Comparison of ENCODE assay signal across 9 cellular contexts in the genomic region with DNA sequence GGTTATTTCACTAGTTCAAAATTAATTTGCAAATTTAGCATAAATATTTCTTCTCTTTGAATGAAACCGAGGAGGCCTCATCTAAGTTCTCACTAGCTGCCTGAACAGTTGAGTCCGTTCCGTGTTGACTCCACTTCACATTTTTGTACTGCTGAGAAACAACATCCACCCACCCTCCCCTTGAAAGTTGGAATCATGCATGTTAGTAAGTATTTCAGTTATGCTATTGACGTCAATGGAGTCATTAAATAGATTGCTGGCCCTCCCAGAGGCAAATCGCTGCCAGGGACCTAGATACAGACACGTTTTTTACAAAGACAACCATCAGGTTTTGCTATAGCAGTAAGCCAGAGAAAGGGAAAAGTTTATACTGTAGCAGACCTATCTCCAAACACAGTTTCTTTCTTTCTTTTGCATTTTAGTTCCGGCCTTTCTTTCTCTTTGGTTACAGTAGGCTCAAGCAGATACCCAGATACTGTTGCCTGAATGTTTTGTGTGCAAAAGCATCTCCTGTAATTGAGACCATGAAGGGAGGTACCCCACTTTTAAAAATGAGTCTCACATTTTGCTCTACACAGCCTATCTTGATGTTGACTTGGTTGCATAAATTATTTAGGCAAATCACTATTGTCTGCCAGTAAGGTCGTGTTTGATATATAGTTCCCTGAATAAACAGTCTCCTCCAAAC.
DNase-seq lines count a peak whose midpoint lies in the region; ATAC-seq and TF ChIP-seq lines count a peak whose summit lies in the region.
"Had no signal": no experiment of that assay in that cellular context is flagged by ENCODE, and none has a peak within 500 bp of the region (broad histone marks: within the 10 kb centered on the region; RNA-seq: fewer than 3 reads in every experiment).

No MANE protein-coding gene starts in this region.

- peak overlapping the region; percentile 53 for H2AFZ ChIP-seq in neural progenitor cell (replicated peaks)

- no peaks in the 10 kb centered on the region for H3K36me3 ChIP-seq in neural progenitor cell
- no peaks in the 10 kb centered on the region for H3K36me3 ChIP-seq in upper lobe of right lung

- no peak overlapping the region for H3K4me3 ChIP-seq in neural progenitor cell
- H3K4me3 ChIP-seq in upper lobe of right lung = no peak overlapping the region

- H3K4me2 ChIP-seq in neural progenitor cell = peak overlapping the region; percentile 14

- ATAC-seq in activated T-helper 17 cell treated with anti-CD3 and anti-CD28 coated beads, Interleukin-2, amount 50 U/mL, for 72 hours (replicated peaks) = peak; percentile 50
- peak; percentile 83 for ATAC-seq in foreskin keratinocyte
- peak; percentile 91 for ATAC-seq in upper lobe of right lung
- ATAC-seq in HG02852 (IDR thresholded peaks at IDR 0.05; ENCODE audit: unreplicated experiment) = no peak

- H3K27ac ChIP-seq in foreskin keratinocyte = peak overlapping the region; percentile 95
- no peak overlapping the region for H3K27ac ChIP-seq in neural progenitor cell
- H3K27ac ChIP-seq in upper lobe of right lung = peak overlapping the region; percentile 75

- H3K79me2 ChIP-seq in neural progenitor cell (ENCODE audit: low read depth) = no peaks in the 10 kb centered on the region

- H3K36me3 Mint-ChIP-seq in activated T-helper 17 cell treated with anti-CD3 and anti-CD28 coated beads, Interleukin-2, amount 50 U/mL, for 72 hours (ENCODE audit: low read depth) = no peaks in the 10 kb centered on the region
- H3K36me3 Mint-ChIP-seq in neural progenitor cell = peaks cover 8% of the 10 kb centered on the region

- H3K4me1 Mint-ChIP-seq in activated T-helper 17 cell treated with anti-CD3 and anti-CD28 coated beads, Interleukin-2, amount 50 U/mL, for 72 hours = peaks cover 47% of the 10 kb centered on the region
- peaks cover 30% of the 10 kb centered on the region for H3K4me1 Mint-ChIP-seq in neural progenitor cell

- intact Hi-C loops in upper lobe of right lung (cut with DNase I) = loop anchor here (10.0 kb wide), 1 partner anchor 63 kb away; no protein-coding TSS in a partner anchor

- DNase-seq in NCI-H1417 (lab: John Stamatoyannopoulos, UW) (peak; percentile 17 to 69 (median 51)), NCI-H1417 treated with DMSO at 0.1 percent for 48 hours (lab: John Stamatoyannopoulos, UW) (no peak), NCI-H345 treated with DMSO at 0.1 percent for 48 hours (lab: John Stamatoyannopoulos, UW; ENCODE audit: unreplicated experiment) (peak; percentile 19), foreskin keratinocyte (peak; percentile 93 to 98), neural progenitor cell (ENCODE audit: low spot score) (peak; percentile 14), upper lobe of right lung (no peak)

- H4K20me1 ChIP-seq in neural progenitor cell (ENCODE audit: low read depth) = no peaks in the 10 kb centered on the region

- no peaks in the 10 kb centered on the region for H3K9me3 Mint-ChIP-seq in activated T-helper 17 cell treated with anti-CD3 and anti-CD28 coated beads, Interleukin-2, amount 50 U/mL, for 72 hours
- no peaks in the 10 kb centered on the region for H3K9me3 Mint-ChIP-seq in neural progenitor cell
- H3K9me3 Mint-ChIP-seq: dendritic cell treated with granulocyte-macrophage colony-stimulating factor and Interleukin-4, amounts not matched to agents 40 ng/mL and 50 ng/mL, for 4 days had no signal

- no peak for TF ChIP-seq CTCF in foreskin keratinocyte (conservative IDR thresholded peaks at IDR 0.05)
- TF ChIP-seq CTCF in neural progenitor cell (IDR thresholded peaks at IDR 0.05) = no peak
- TF ChIP-seq CTCF in upper lobe of right lung (IDR thresholded peaks at IDR 0.05) = no peak

- peak overlapping the region; percentile 80 for H3K4me3 Mint-ChIP-seq in activated T-helper 17 cell treated with anti-CD3 and anti-CD28 coated beads, Interleukin-2, amount 50 U/mL, for 72 hours
- peak overlapping the region; percentile 65 for H3K4me3 Mint-ChIP-seq in neural progenitor cell
- H3K4me3 Mint-ChIP-seq: dendritic cell treated with granulocyte-macrophage colony-stimulating factor and Interleukin-4, amounts not matched to agents 40 ng/mL and 50 ng/mL, for 4 days had no signal

- H3K27me3 Mint-ChIP-seq in activated T-helper 17 cell treated with anti-CD3 and anti-CD28 coated beads, Interleukin-2, amount 50 U/mL, for 72 hours = no peaks in the 10 kb centered on the region
- no peaks in the 10 kb centered on the region for H3K27me3 Mint-ChIP-seq in neural progenitor cell (ENCODE audit: insufficient read depth, low read depth)
- H3K27me3 Mint-ChIP-seq: dendritic cell treated with granulocyte-macrophage colony-stimulating factor and Interleukin-4, amounts not matched to agents 40 ng/mL and 50 ng/mL, for 4 days had no signal

- H3K9ac ChIP-seq in neural progenitor cell = no peak overlapping the region

- H3K4me1 ChIP-seq in foreskin keratinocyte (peaks cover 17% of the 10 kb centered on the region), neural progenitor cell (peaks cover 10% of the 10 kb centered on the region), upper lobe of right lung (peaks cover 57% of the 10 kb centered on the region)

- H3K27ac Mint-ChIP-seq in activated T-helper 17 cell treated with anti-CD3 and anti-CD28 coated beads, Interleukin-2, amount 50 U/mL, for 72 hours = peak overlapping the region; percentile 90
- peak overlapping the region; percentile 84 for H3K27ac Mint-ChIP-seq in neural progenitor cell
- H3K27ac Mint-ChIP-seq: dendritic cell treated with granulocyte-macrophage colony-stimulating factor and Interleukin-4, amounts not matched to agents 40 ng/mL and 50 ng/mL, for 4 days had no signal

- no peaks in the 10 kb centered on the region for H3F3A ChIP-seq in neural progenitor cell (ENCODE audit: low read depth)

- H3K9me3 ChIP-seq in neural progenitor cell (ENCODE audit: low read depth) (no peaks in the 10 kb centered on the region), upper lobe of right lung (no peaks in the 10 kb centered on the region)

- peaks cover 25% of the 10 kb centered on the region for H3K27me3 ChIP-seq in foreskin keratinocyte
- no peaks in the 10 kb centered on the region for H3K27me3 ChIP-seq in neural progenitor cell
- no peaks in the 10 kb centered on the region for H3K27me3 ChIP-seq in upper lobe of right lung

Comparison
In these comparisons a context has a peak if more than half of its experiments do, and no peak if none do; other contexts are left out.
1. DNase-seq: peak in NCI-H1417 (3 of 3), NCI-H345 treated with DMSO at 0.1 percent for 48 hours (single experiment), foreskin keratinocyte (2 of 2) and neural progenitor cell (single experiment); none in NCI-H1417 treated with DMSO at 0.1 percent for 48 hours (single experiment) and upper lobe of right lung (single experiment).